1 cellular context compared by ENCODE assay signal in genomic region chr4:26622913-26623312, GRCh38.
TF ChIP-seq lines count a peak whose summit lies in the region.

No MANE protein-coding gene starts in this region.

TF ChIP-seq in IMR-90, 13 proteins besides CTCF, POLR2A, EP300 and RAD21:
- no peak for TF ChIP-seq MAZ (IDR thresholded peaks at IDR 0.05; ENCODE audit: borderline replicate concordance, low read depth, low read length)
- peak; percentile 64 for TF ChIP-seq CEBPB (IDR thresholded peaks at IDR 0.05; ENCODE audit: low read depth, low read length)
TF ChIP-seq in IMR-90: peak in this region for 1.
